Comparison of ENCODE assay signal across 32 cellular contexts in genomic region chr11:68186061-68186460, GRCh38.
"Had no signal": no experiment of that assay in that cellular context is flagged by ENCODE, and none has a peak within 500 bp of the region (broad histone marks: within the 10 kb centered on the region; RNA-seq: fewer than 3 reads in every experiment).

No MANE protein-coding gene starts in this region.

- H3K27me3 Mint-ChIP-seq: activated B cell treated with CpG ODN at 0.5 μM for 24 hours; activated CD8-positive, alpha-beta T cell treated with anti-CD3 and anti-CD28 coated beads for 36 hours; activated naive CD4-positive, alpha-beta T cell treated with anti-CD3 and anti-CD28 coated beads, Interleukin-2, amount 50 U/mL, for 24 hours; activated naive CD8-positive, alpha-beta T cell treated with anti-CD3 and anti-CD28 coated beads, Interleukin-2, amount 50 U/mL, for 24 hours; activated T-helper 17 cell treated with anti-CD3 and anti-CD28 coated beads, Interleukin-2, amount 50 U/mL, for 72 hours; naive B cell; stimulated activated naive B cell treated with anti-CD40 and anti-IgM and Interleukin-4, amounts not matched to agents 10 μg/mL and 1 μg/mL and 100 μg/mL, for 72 hours had no signal

- H3K4me2 ChIP-seq: smooth muscle cell had no signal

- H3K9me3 Mint-ChIP-seq: activated B cell treated with CpG ODN at 0.5 μM for 24 hours; activated CD8-positive, alpha-beta T cell treated with anti-CD3 and anti-CD28 coated beads for 36 hours; activated naive CD4-positive, alpha-beta T cell treated with anti-CD3 and anti-CD28 coated beads, Interleukin-2, amount 50 U/mL, for 24 hours; activated naive CD8-positive, alpha-beta T cell treated with anti-CD3 and anti-CD28 coated beads, Interleukin-2, amount 50 U/mL, for 24 hours; activated T-cell treated with anti-CD3 and anti-CD28 coated beads, Interleukin-2, amount 50 U/mL, for 4 hours; activated T-helper 17 cell treated with anti-CD3 and anti-CD28 coated beads, Interleukin-2, amount 50 U/mL, for 72 hours; immature natural killer cell; naive B cell; nephron progenitor cell; stimulated activated naive B cell treated with anti-CD40 and anti-IgM and Interleukin-4, amounts not matched to agents 10 μg/mL and 1 μg/mL and 100 μg/mL, for 72 hours had no signal

- H3K27me3 ChIP-seq: pancreas, right atrium auricular region, stomach, suprapubic skin, tibial artery, upper lobe of right lung had no signal

- H3K4me1 Mint-ChIP-seq: nephron progenitor cell had no signal

- ATAC-seq: activated CD8-positive, alpha-beta T cell treated with anti-CD3 and anti-CD28 coated beads for 36 hours; activated naive CD8-positive, alpha-beta T cell treated with anti-CD3 and anti-CD28 coated beads, Interleukin-2, amount 50 U/mL, for 24 hours; activated T-cell treated with anti-CD3 and anti-CD28 coated beads, Interleukin-2, amount 50 U/mL, for 4 hours; activated T-helper 17 cell treated with anti-CD3 and anti-CD28 coated beads, Interleukin-2, amount 50 U/mL, for 72 hours; esophagus mucosa; left colon; pancreas; stimulated activated naive B cell treated with anti-CD40 and anti-IgM and Interleukin-4, amounts not matched to agents 10 μg/mL and 1 μg/mL and 100 μg/mL, for 72 hours; upper lobe of right lung had no signal

- H3K36me3 Mint-ChIP-seq: naive B cell had no signal

- DNase-seq: activated B cell treated with CpG ODN at 0.5 μM for 24 hours; activated CD4-positive, alpha-beta T cell treated with anti-CD3 and anti-CD28 coated beads, Interleukin-2, amount 50 U/mL, for 1 hour; activated CD8-positive, alpha-beta T cell treated with anti-CD3 and anti-CD28 coated beads for 36 hours; activated gamma-delta T cell treated with Interleukin-2 at 50 U/mL for 16 hours; activated naive CD8-positive, alpha-beta T cell treated with anti-CD3 and anti-CD28 coated beads, Interleukin-2, amount 50 U/mL, for 24 hours; activated T-cell treated with anti-CD3 and anti-CD28 coated beads, Interleukin-2, amount 50 U/mL, for 4 hours; amygdala; caudate nucleus; cortex of kidney; foreskin fibroblast; head of caudate nucleus; hippocampal formation; immature natural killer cell; kidney; left colon; mammary epithelial cell; naive B cell; nephron progenitor cell; pancreas; stimulated activated CD4-positive, alpha-beta T cell treated with anti-CD3 and anti-CD28 coated beads, Interleukin-1b, Interleukin-23, amount 100 ng/mL, for 48 hours; stimulated activated CD4-positive, alpha-beta T cell treated with anti-CD3 and anti-CD28 coated beads, Interleukin-4, amount 100 ng/mL, for 4 hours; stimulated activated CD8-positive, alpha-beta memory T cell treated with anti-CD3 and anti-CD28 coated beads, Interleukin-4, amount 100 ng/mL, for 48 hours; stimulated activated naive B cell treated with anti-CD40 and anti-IgM and Interleukin-4, amounts not matched to agents 10 μg/mL and 1 μg/mL and 100 μg/mL, for 72 hours; stomach; tibial artery; upper lobe of right lung had no signal

- H3K9me3 ChIP-seq: pancreas, right atrium auricular region, stomach, suprapubic skin, tibial artery, upper lobe of right lung had no signal

- H3K4me3 ChIP-seq: pancreas, right atrium auricular region, smooth muscle cell, stomach, suprapubic skin, tibial artery, upper lobe of right lung had no signal

- H3K27ac ChIP-seq: pancreas, right atrium auricular region, stomach, suprapubic skin, tibial artery, upper lobe of right lung had no signal

- H3K4me3 Mint-ChIP-seq: activated B cell treated with CpG ODN at 0.5 μM for 24 hours; activated CD8-positive, alpha-beta T cell treated with anti-CD3 and anti-CD28 coated beads for 36 hours; activated naive CD4-positive, alpha-beta T cell treated with anti-CD3 and anti-CD28 coated beads, Interleukin-2, amount 50 U/mL, for 24 hours; activated naive CD8-positive, alpha-beta T cell treated with anti-CD3 and anti-CD28 coated beads, Interleukin-2, amount 50 U/mL, for 24 hours; activated T-cell treated with anti-CD3 and anti-CD28 coated beads, Interleukin-2, amount 50 U/mL, for 4 hours; activated T-helper 17 cell treated with anti-CD3 and anti-CD28 coated beads, Interleukin-2, amount 50 U/mL, for 72 hours; immature natural killer cell; naive B cell; nephron progenitor cell; stimulated activated naive B cell treated with anti-CD40 and anti-IgM and Interleukin-4, amounts not matched to agents 10 μg/mL and 1 μg/mL and 100 μg/mL, for 72 hours had no signal

- H3K27ac Mint-ChIP-seq: activated B cell treated with CpG ODN at 0.5 μM for 24 hours; activated CD8-positive, alpha-beta T cell treated with anti-CD3 and anti-CD28 coated beads for 36 hours; activated naive CD8-positive, alpha-beta T cell treated with anti-CD3 and anti-CD28 coated beads, Interleukin-2, amount 50 U/mL, for 24 hours; activated T-helper 17 cell treated with anti-CD3 and anti-CD28 coated beads, Interleukin-2, amount 50 U/mL, for 72 hours; nephron progenitor cell; stimulated activated naive B cell treated with anti-CD40 and anti-IgM and Interleukin-4, amounts not matched to agents 10 μg/mL and 1 μg/mL and 100 μg/mL, for 72 hours had no signal

- H3K4me1 ChIP-seq: pancreas had no signal
